Comparison of ENCODE assay signal across 1 cellular context in the genomic region with DNA sequence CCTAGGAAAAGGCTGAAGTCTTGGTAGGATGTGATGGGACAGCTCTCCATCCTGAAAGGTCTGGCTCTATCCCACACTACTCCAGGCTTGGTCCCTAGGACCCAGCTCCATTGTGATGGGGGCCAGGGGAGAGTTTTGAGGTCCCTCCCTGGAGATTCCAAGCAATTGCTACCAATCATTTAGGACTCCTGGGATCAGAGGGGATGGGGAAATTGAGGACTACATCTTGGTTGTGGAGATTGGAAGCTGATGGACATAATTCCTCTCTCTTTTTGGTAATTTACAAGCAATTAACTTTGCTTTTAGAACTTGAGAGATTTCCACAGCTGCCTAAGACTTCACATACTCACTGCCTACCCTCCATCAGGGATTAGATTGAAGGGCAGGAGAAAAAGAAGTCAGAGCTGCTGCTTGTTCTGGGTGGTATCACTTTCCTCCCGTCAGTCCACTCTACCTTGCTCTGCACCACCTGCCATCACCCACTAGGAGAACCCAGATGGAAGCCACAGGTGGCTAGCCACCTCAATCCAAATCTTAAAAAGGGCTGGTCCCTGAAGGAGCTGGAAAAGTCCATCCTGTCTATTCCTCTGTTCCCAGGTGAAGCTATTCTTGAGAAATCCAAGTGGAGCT.
TF ChIP-seq lines count a peak whose summit lies in the region.

No MANE protein-coding gene starts in this region.

TF ChIP-seq in IMR-90, 13 proteins besides CTCF, POLR2A, EP300 and RAD21:
- TF ChIP-seq, protein P1, sequence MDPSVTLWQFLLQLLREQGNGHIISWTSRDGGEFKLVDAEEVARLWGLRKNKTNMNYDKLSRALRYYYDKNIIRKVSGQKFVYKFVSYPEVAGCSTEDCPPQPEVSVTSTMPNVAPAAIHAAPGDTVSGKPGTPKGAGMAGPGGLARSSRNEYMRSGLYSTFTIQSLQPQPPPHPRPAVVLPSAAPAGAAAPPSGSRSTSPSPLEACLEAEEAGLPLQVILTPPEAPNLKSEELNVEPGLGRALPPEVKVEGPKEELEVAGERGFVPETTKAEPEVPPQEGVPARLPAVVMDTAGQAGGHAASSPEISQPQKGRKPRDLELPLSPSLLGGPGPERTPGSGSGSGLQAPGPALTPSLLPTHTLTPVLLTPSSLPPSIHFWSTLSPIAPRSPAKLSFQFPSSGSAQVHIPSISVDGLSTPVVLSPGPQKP (IDR thresholded peaks at IDR 0.05; ENCODE audit: borderline replicate concordance, low read depth, low read length), result no peak
- no peak for TF ChIP-seq RFX5 (IDR thresholded peaks at IDR 0.05; ENCODE audit: low read depth, low read length)
- no peak for TF ChIP-seq BHLHE40 (IDR thresholded peaks at IDR 0.05; ENCODE audit: low read depth, low read length)
- no peak for TF ChIP-seq MAFK (IDR thresholded peaks at IDR 0.05; ENCODE audit: low read depth, low read length)
- no peak for TF ChIP-seq NFE2L2 (IDR thresholded peaks at IDR 0.05; ENCODE audit: low read depth, low read length)
